ENCODE assay signal across 8 cellular contexts in the genomic region with DNA sequence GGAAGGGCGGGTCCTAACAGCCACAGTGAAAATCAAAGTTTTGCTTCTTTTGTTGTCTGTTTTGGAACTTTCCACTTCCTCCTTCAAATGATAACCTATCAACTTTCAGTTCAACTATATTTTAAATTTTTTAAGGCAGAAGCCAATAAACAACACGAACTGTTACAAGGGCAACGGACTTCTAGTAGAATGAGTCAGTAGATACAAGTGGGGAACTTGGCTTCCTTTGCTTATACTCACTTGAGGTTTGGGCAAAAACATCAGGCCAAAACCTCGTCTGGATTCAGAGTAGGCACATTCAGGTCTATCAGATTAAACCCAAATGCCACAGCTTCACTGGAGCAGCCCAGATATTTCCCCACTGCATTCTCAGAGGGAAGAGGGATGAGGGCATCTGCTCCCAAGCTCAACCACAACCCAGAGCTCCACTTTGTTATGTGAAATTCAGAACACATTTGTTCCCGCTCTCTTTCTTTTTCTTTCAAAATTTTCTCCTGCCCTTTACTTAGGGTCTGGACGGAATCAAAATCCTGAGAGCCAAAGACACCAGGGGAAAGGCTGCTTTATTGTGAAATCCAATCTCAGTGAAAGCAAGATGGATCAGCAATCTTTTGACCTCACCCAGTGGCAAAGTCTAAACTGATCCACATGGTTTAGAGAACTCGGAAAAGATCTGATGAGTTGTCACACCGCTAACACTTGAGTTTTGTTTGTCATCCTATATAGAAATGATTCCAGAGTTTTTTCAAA.
DNase-seq lines count a peak whose midpoint lies in the region; ATAC-seq, FAIRE-seq and TF ChIP-seq lines count a peak whose summit lies in the region.

No MANE protein-coding gene starts in this region.

- H3K36me3 ChIP-seq in breast epithelium = no peaks in the 10 kb centered on the region
- H3K36me3 ChIP-seq in uterus = no peaks in the 10 kb centered on the region

- intact Hi-C loops in breast epithelium (cut with DNase I; ENCODE audit: low total_unique reads) = no loop called here
- intact Hi-C loops in MCF 10A (cut with micrococcal nuclease) = no loop called here
- intact Hi-C loops in left ventricle myocardium superior (cut with micrococcal nuclease) = no loop called here
- intact Hi-C loops in uterus (cut with DNase I; ENCODE audit: low total_unique reads) = no loop called here

- ATAC-seq in left ventricle myocardium superior = peak; percentile 90

- no peaks in the 10 kb centered on the region for H3K36me3 Mint-ChIP-seq in MCF 10A (ENCODE audit: insufficient read depth, unreplicated experiment)
- H3K36me3 Mint-ChIP-seq in T-helper 2 cell treated with Interferon-gamma antibody and Interleukin-4, amounts not matched to agents 5 μg/mL and 100 μg/mL, for 36 hours (ENCODE audit: low read depth) = peaks cover 13% of the 10 kb centered on the region

- H3K9me3 ChIP-seq in breast epithelium (no peaks in the 10 kb centered on the region), uterus (no peaks in the 10 kb centered on the region)

- H3K4me1 Mint-ChIP-seq in MCF 10A (ENCODE audit: insufficient read depth, unreplicated experiment) = no peaks in the 10 kb centered on the region
- H3K4me1 Mint-ChIP-seq in T-helper 2 cell treated with Interferon-gamma antibody and Interleukin-4, amounts not matched to agents 5 μg/mL and 100 μg/mL, for 36 hours (ENCODE audit: low read depth) = peaks cover 24% of the 10 kb centered on the region

- no peak overlapping the region for H3K27ac Mint-ChIP-seq in MCF 10A (ENCODE audit: low read depth, unreplicated experiment)
- peak overlapping the region; percentile 87 for H3K27ac Mint-ChIP-seq in T-helper 2 cell treated with Interferon-gamma antibody and Interleukin-4, amounts not matched to agents 5 μg/mL and 100 μg/mL, for 36 hours

- CTCF ChIA-PET in MCF 10A (lab: Yijun Ruan, JAX) = no interaction called here

- peak overlapping the region; percentile 23 to 73 for H3K27ac ChIP-seq in breast epithelium
- H3K27ac ChIP-seq in uterus = peak overlapping the region; percentile 18 to 20

- BruUV-seq in MCF 10A (replicated peaks; lab: Mats Ljungman, UMichigan) = no TSS peak

- H3K4me3 ChIP-seq in breast epithelium (no peak overlapping the region), uterus (no peak overlapping the region)

- no peak for TF ChIP-seq POLR2A in breast epithelium (IDR thresholded peaks at IDR 0.05)
- no peak for TF ChIP-seq POLR2A in uterus (IDR thresholded peaks at IDR 0.05)

- H3K27me3 Mint-ChIP-seq in MCF 10A (ENCODE audit: insufficient read depth, unreplicated experiment) = no peaks in the 10 kb centered on the region
- no peaks in the 10 kb centered on the region for H3K27me3 Mint-ChIP-seq in T-helper 2 cell treated with Interferon-gamma antibody and Interleukin-4, amounts not matched to agents 5 μg/mL and 100 μg/mL, for 36 hours (ENCODE audit: low read depth)

- no peak for FAIRE-seq in D721Med (lab: Jason Lieb, UNC)

- no peaks in the 10 kb centered on the region for H3K4me1 ChIP-seq in breast epithelium
- no peaks in the 10 kb centered on the region for H3K4me1 ChIP-seq in uterus

- no peaks in the 10 kb centered on the region for H3K9me3 Mint-ChIP-seq in MCF 10A (ENCODE audit: unreplicated experiment)
- peaks cover 10% of the 10 kb centered on the region for H3K9me3 Mint-ChIP-seq in T-helper 2 cell treated with Interferon-gamma antibody and Interleukin-4, amounts not matched to agents 5 μg/mL and 100 μg/mL, for 36 hours

- POLR2A ChIA-PET in MCF 10A (lab: Yijun Ruan, JAX) = no interaction called here

- DNase-seq in breast epithelium (ENCODE audit: low spot score in 2 of 2) (no peak), MCF 10A (ENCODE audit: unreplicated experiment) (no peak), left ventricle myocardium superior (no peak), uterus (no peak), D721Med (ENCODE audit: insufficient read length, low spot score) (no peak), inferior parietal cortex (ENCODE audit: extremely low spot score) (no peak), NCI-H2107 (lab: John Stamatoyannopoulos, UW) (no peak)
- DNase-seq in T-helper 2 cell treated with Interferon-gamma antibody and Interleukin-4, amounts not matched to agents 5 μg/mL and 100 μg/mL, for 36 hours (ENCODE audit: low spot score) = peak; percentile 13

- no peak overlapping the region for H3K4me3 Mint-ChIP-seq in MCF 10A (ENCODE audit: unreplicated experiment)
- peak overlapping the region; percentile 61 for H3K4me3 Mint-ChIP-seq in T-helper 2 cell treated with Interferon-gamma antibody and Interleukin-4, amounts not matched to agents 5 μg/mL and 100 μg/mL, for 36 hours

- TF ChIP-seq CTCF in breast epithelium (IDR thresholded peaks at IDR 0.05) = no peak
- TF ChIP-seq CTCF in MCF 10A (IDR thresholded peaks at IDR 0.05; ENCODE audit: unreplicated experiment) = no peak
- no peak for TF ChIP-seq CTCF in uterus (IDR thresholded peaks at IDR 0.05)
- no peak for TF ChIP-seq CTCF in D721Med (IDR thresholded peaks at IDR 0.05; ENCODE audit: insufficient read depth, missing control alignments)

- H3K27me3 ChIP-seq in breast epithelium = no peaks in the 10 kb centered on the region
- no peaks in the 10 kb centered on the region for H3K27me3 ChIP-seq in uterus
